In genomic region chr16:11597737-11598136, GRCh38 we compare ENCODE assay signal across 9 cellular contexts. TPM values are rescaled to one million over a fixed set of nuclear protein-coding genes. Genes with fewer than 3 reads are reported as not detected.
A peak's percentile ranks its signal among the peaks of the same experiment; 100 is the strongest.
DNase-seq lines count a peak whose midpoint lies in the region; ATAC-seq, FAIRE-seq and TF ChIP-seq lines count a peak whose summit lies in the region.
"Had no signal": no experiment of that assay in that cellular context is flagged by ENCODE, and none has a peak within 500 bp of the region (broad histone marks: within the 10 kb centered on the region; RNA-seq: fewer than 3 reads in every experiment).

No MANE protein-coding gene starts in this region.

- CTCF ChIA-PET in A549 (lab: Yijun Ruan, JAX) = interaction anchor here (0.6 to 2.1 kb wide), 5 partner anchors 9 to 201 kb away, joined by 3 to 5 read pairs (median 3); no protein-coding TSS in a partner anchor

- TF ChIP-seq POLR2A in A549 (IDR thresholded peaks at IDR 0.05; ENCODE audit: low read length) = no peak

- no peak overlapping the region for H3K9ac ChIP-seq in HUES64 (ENCODE audit: low read depth, low read length)
- no peak overlapping the region for H3K9ac ChIP-seq in colonic mucosa (ENCODE audit: low read depth in 2 of 2, low read length in 2 of 2)

- no peaks in the 10 kb centered on the region for H3K36me3 ChIP-seq in HUES64 (ENCODE audit: insufficient read depth, low read length)
- H3K36me3 ChIP-seq in colonic mucosa = no peaks in the 10 kb centered on the region
- H3K36me3 ChIP-seq in neutrophil = no peaks in the 10 kb centered on the region

- no peaks in the 10 kb centered on the region for H3K9me3 ChIP-seq in A549
- no peaks in the 10 kb centered on the region for H3K9me3 ChIP-seq in HUES64 (ENCODE audit: insufficient read depth, low read depth, low read length)
- H3K9me3 ChIP-seq in colonic mucosa = no peaks in the 10 kb centered on the region
- no peaks in the 10 kb centered on the region for H3K9me3 ChIP-seq in neutrophil

- H3K4me2 ChIP-seq in A549 = peak overlapping the region; percentile 51

- no peak for TF ChIP-seq RAD21 in A549 (conservative IDR thresholded peaks at IDR 0.05 in 1 of 2, IDR thresholded peaks at IDR 0.05 in 1 of 2)

- DNase-seq in A549 (ENCODE audit: low read depth in 1 of 2, low spot score in 1 of 2) (no peak), colonic mucosa (no peak), epidermal melanocyte (ENCODE audit: insufficient read length, low spot score) (no peak), RPMI8226 (no peak), HPDE6-E6E7 (ENCODE audit: extremely low spot score) (no peak)
- DNase-seq: NCI-H1417 had no signal

- POLR2A ChIA-PET in A549 (lab: Yijun Ruan, JAX) = interaction anchor here (1.4 to 1.8 kb wide), 2 partner anchors 11 to 43 kb away, joined by 4 to 8 read pairs; partner anchors contain the start of gene LITAF

- H3K4me3 ChIP-seq in A549 = no peak overlapping the region
- H3K4me3 ChIP-seq in HUES64 (ENCODE audit: low read length) = no peak overlapping the region
- no peak overlapping the region for H3K4me3 ChIP-seq in colonic mucosa
- peak overlapping the region; percentile 54 to 59 for H3K4me3 ChIP-seq in neutrophil (ENCODE audit: low read depth in 1 of 2, low read length in 1 of 2)

- no peaks in the 10 kb centered on the region for H3K27me3 ChIP-seq in HUES64 (ENCODE audit: insufficient read depth, low read length)
- no peaks in the 10 kb centered on the region for H3K27me3 ChIP-seq in colonic mucosa
- no peaks in the 10 kb centered on the region for H3K27me3 ChIP-seq in neutrophil

- WGBS in A549 (ENCODE audit: missing lambda C conversion rate) = 87% methylated on average over 9 of the region's 9 CpGs
- WGBS in HUES64 = 81% methylated on average over 9 of the region's 9 CpGs

- TF ChIP-seq CTCF in A549 (IDR thresholded peaks at IDR 0.05) = no peak
- no peak for TF ChIP-seq CTCF in colonic mucosa (IDR thresholded peaks at IDR 0.05)
- TF ChIP-seq CTCF in neutrophil (IDR thresholded peaks at IDR 0.05) = no peak

- intact Hi-C loops in colonic mucosa (cut with DNase I) = no loop called here

- H3K4me1 ChIP-seq in A549 = peaks cover 31% of the 10 kb centered on the region
- peaks cover 26% of the 10 kb centered on the region for H3K4me1 ChIP-seq in HUES64 (ENCODE audit: insufficient read depth, low read length)
- H3K4me1 ChIP-seq in colonic mucosa = peaks cover 6% of the 10 kb centered on the region
- peaks cover 75 to 90% of the 10 kb centered on the region in 2 experiments for H3K4me1 ChIP-seq in neutrophil (ENCODE audit: control insufficient read depth in 1 of 2, insufficient read depth in 1 of 2, low read depth in 1 of 2, low read length in 1 of 2)

- peak overlapping the region; percentile 46 to 82 for H3K27ac ChIP-seq in A549
- peak overlapping the region; percentile 6; the same call in 1 of the 2 replicates for H3K27ac ChIP-seq in HUES64 (ENCODE audit: low read depth, low read length)
- H3K27ac ChIP-seq in colonic mucosa = peak overlapping the region; percentile 66
- peak overlapping the region; percentile 100 for H3K27ac ChIP-seq in neutrophil

- FAIRE-seq in A549 (lab: Jason Lieb, UNC) = no peak

- peak in 1 of 2 experiments; percentile 34; a peak in 2 of 6 replicates for ATAC-seq in A549
- no peak for ATAC-seq in GM18870 (IDR thresholded peaks at IDR 0.05; ENCODE audit: unreplicated experiment)

- TF ChIP-seq EP300 in A549 (IDR thresholded peaks at IDR 0.05) = no peak

TF ChIP-seq in A549, 52 proteins besides CTCF, POLR2A, EP300 and RAD21:
- TF ChIP-seq RNF2 (IDR thresholded peaks at IDR 0.05; ENCODE audit: borderline replicate concordance, low read depth) (no peak), GATA3 (IDR thresholded peaks at IDR 0.05; ENCODE audit: borderline replicate concordance) (no peak), USF2 (IDR thresholded peaks at IDR 0.05) (no peak), ATOH8 (CRISPR knock-in tag; IDR thresholded peaks at IDR 0.05; ENCODE audit: low read depth) (no peak), KDM5A (IDR thresholded peaks at IDR 0.05) (no peak), ZC3H11A (IDR thresholded peaks at IDR 0.05) (no peak), TFCP2L1 (CRISPR knock-in tag; IDR thresholded peaks at IDR 0.05) (no peak), MYC (IDR thresholded peaks at IDR 0.05; ENCODE audit: borderline replicate concordance, low read length) (no peak), FOXS1 (CRISPR knock-in tag; IDR thresholded peaks at IDR 0.05) (no peak), POLR2AphosphoS2 (conservative IDR thresholded peaks at IDR 0.05; ENCODE audit: low read length) (no peak), RARB (CRISPR knock-in tag; IDR thresholded peaks at IDR 0.05) (no peak), HOXB5 (CRISPR knock-in tag; IDR thresholded peaks at IDR 0.05) (no peak), ESRRA (IDR thresholded peaks at IDR 0.05; ENCODE audit: borderline replicate concordance, low read length) (no peak), TP53 (CRISPR knock-in tag; IDR thresholded peaks at IDR 0.05) (no peak), CBX2 (IDR thresholded peaks at IDR 0.05; ENCODE audit: borderline replicate concordance, low read depth) (no peak), MAX (IDR thresholded peaks at IDR 0.05) (no peak), CEBPB (IDR thresholded peaks at IDR 0.05) (no peak), HDAC2 (IDR thresholded peaks at IDR 0.05) (no peak)
- TF ChIP-seq, protein P1, sequence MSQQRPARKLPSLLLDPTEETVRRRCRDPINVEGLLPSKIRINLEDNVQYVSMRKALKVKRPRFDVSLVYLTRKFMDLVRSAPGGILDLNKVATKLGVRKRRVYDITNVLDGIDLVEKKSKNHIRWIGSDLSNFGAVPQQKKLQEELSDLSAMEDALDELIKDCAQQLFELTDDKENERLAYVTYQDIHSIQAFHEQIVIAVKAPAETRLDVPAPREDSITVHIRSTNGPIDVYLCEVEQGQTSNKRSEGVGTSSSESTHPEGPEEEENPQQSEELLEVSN (IDR thresholded peaks at IDR 0.05; ENCODE audit: borderline replicate concordance, low read depth) = no peak

RNA-seq across cellular contexts. Expression of gene LITAF, which starts 11.0 kb away (rescaled TPM):
- 197 and 216 TPM in 2 replicates for polyA plus RNA-seq in A549 (2011; rRNA removed)
- 250 and 441 TPM in 2 replicates for polyA plus RNA-seq in A549 (2012; cell fraction: cytosol; rRNA removed)
- 173 and 229 TPM in 2 replicates for polyA plus RNA-seq in A549 (2012; cell fraction: nucleus; rRNA removed)
- 197 to 227 TPM (median 218 TPM) in 3 replicates for polyA plus RNA-seq in A549 (2017; fragmentation: RNase III; extraction: RNeasy Plus Mini Kit Qiagen cat#74134 plus additional on column Dnase treatment)
- polyA minus RNA-seq in A549 (2011; rRNA and poly(A)+ RNA removed) = 215 and 242 TPM in 2 replicates
- 147 TPM for polyA plus RNA-seq in HUES64 (2013, experiment 1 of 2)
- polyA plus RNA-seq in HUES64 (2013, experiment 2 of 2) = 152 TPM
- total RNA-seq in colonic mucosa = 100 to 1,000 TPM; 144 to 211 TPM

Comparison
In these comparisons a context has a peak if more than half of its experiments do, and no peak if none do; other contexts are left out.
1. H3K27ac ChIP-seq: peak in every context shown above with its lines; median percentile 100 in neutrophil; 66 in colonic mucosa; 64 in A549; 6 in HUES64.
2. H3K4me3 ChIP-seq: peak in neutrophil (2 of 2); none in A549 (single experiment), HUES64 (single experiment) and colonic mucosa (single experiment).